In genomic region chr10:80196270-80196949, GRCh38 we compare ENCODE assay signal across 8 cellular contexts. TPM values are rescaled to one million over a fixed set of nuclear protein-coding genes. Genes with fewer than 3 reads are reported as not detected.
DNase-seq lines count a peak whose midpoint lies in the region; TF ChIP-seq lines count a peak whose summit lies in the region.

No MANE protein-coding gene starts in this region.

- TF ChIP-seq CTCF in GM12865 (IDR thresholded peaks at IDR 0.05; ENCODE audit: insufficient read depth, low read depth, low read length, missing control alignments) = no peak
- TF ChIP-seq CTCF in HFFc6 (IDR thresholded peaks at IDR 0.05) = no peak
- no peak for TF ChIP-seq CTCF in uterus (IDR thresholded peaks at IDR 0.05)

- no peak overlapping the region for H3K4me3 Mint-ChIP-seq in HFFc6

- H3K36me3 ChIP-seq in uterus = no peaks in the 10 kb centered on the region

- no peaks in the 10 kb centered on the region for H3K9me3 ChIP-seq in uterus

- DNase-seq in GM12865 (ENCODE audit: low read depth) (peak; percentile 67), HFFc6 (peak; percentile 28), NCI-H2196 (lab: John Stamatoyannopoulos, UW; ENCODE audit: unreplicated experiment) (peak; percentile 55), activated T-helper 1 cell treated with Interleukin-2 at 50 U/mL for 16 hours (ENCODE audit: low read depth) (peak; percentile 50), glomerular visceral epithelial cell (ENCODE audit: extremely low spot score) (peak; percentile 92), uterus (no peak), 8988T (no peak)
- DNase-seq in stimulated activated CD4-positive, alpha-beta T cell treated with anti-CD3 and anti-CD28 coated beads, Interleukin-2, amount 100 ng/mL, for 24 hours = peak; percentile 72

- H3K4me1 ChIP-seq in uterus = peaks cover 0 to 8% of the 10 kb centered on the region in 2 donors

- H3K27ac ChIP-seq in uterus = peak overlapping the region in 1 of 2 donors; percentile 23

- no peak for TF ChIP-seq POLR2A in uterus (IDR thresholded peaks at IDR 0.05)

- H3K27ac Mint-ChIP-seq in HFFc6 = peak overlapping the region; percentile 47

- H3K36me3 Mint-ChIP-seq in HFFc6 (ENCODE audit: low read depth) = peaks cover 29% of the 10 kb centered on the region

- no peaks in the 10 kb centered on the region for H3K27me3 ChIP-seq in uterus

- H3K9me3 Mint-ChIP-seq in HFFc6 = peaks cover 14% of the 10 kb centered on the region

- H3K4me3 ChIP-seq in GM12865 (ENCODE audit: low read depth, low read length) = no peak overlapping the region
- no peak overlapping the region for H3K4me3 ChIP-seq in uterus

- intact Hi-C loops in uterus (cut with DNase I; ENCODE audit: low total_unique reads) = no loop called here

- H3K4me1 Mint-ChIP-seq in HFFc6 (ENCODE audit: low read depth) = peaks cover 65% of the 10 kb centered on the region

- no peaks in the 10 kb centered on the region; the same call in 1 of the 2 replicates for H3K27me3 Mint-ChIP-seq in HFFc6 (ENCODE audit: insufficient read depth)

RNA-seq across cellular contexts. Expression of gene ANXA11, which starts 8.9 kb away (rescaled TPM):
- total RNA-seq in HFFc6 (2021; fragmentation: NEBNext Ultra II Directional; extraction: Animal tissue kit (Norgen Biotek cat#: 25700)) = 100 to 1,000 TPM; 253 to 361 (median 336) TPM
- 100 to 1,000 TPM in 1 of 4 donors, 10 to 100 TPM in 3; 15.6 to 157 (median 47.2) TPM for total RNA-seq in uterus

Comparison
In these comparisons a context has a peak if more than half of its experiments do, and no peak if none do; other contexts are left out.
1. DNase-seq: peak in GM12865 (single experiment), HFFc6 (single experiment), NCI-H2196 (single experiment), activated T-helper 1 cell treated with Interleukin-2 at 50 U/mL for 16 hours (single experiment), glomerular visceral epithelial cell (single experiment) and stimulated activated CD4-positive, alpha-beta T cell treated with anti-CD3 and anti-CD28 coated beads, Interleukin-2, amount 100 ng/mL, for 24 hours (2 of 2); none in uterus (0 of 2) and 8988T (single experiment).